Comparison of ENCODE assay signal across 28 cellular contexts in genomic region chr20:4230651-4231050, GRCh38. TPM values are rescaled to one million over a fixed set of nuclear protein-coding genes. Genes with fewer than 3 reads are reported as not detected.
DNase-seq lines count a peak whose midpoint lies in the region.
"Had no signal": no experiment of that assay in that cellular context is flagged by ENCODE, and none has a peak within 500 bp of the region (broad histone marks: within the 10 kb centered on the region; RNA-seq: fewer than 3 reads in every experiment).

No MANE protein-coding gene starts in this region.

- H3K36me3 ChIP-seq in H7 (replicated peaks; ENCODE audit: control insufficient read depth, insufficient read depth, low read length), result no peaks in the 10 kb centered on the region
- no peaks in the 10 kb centered on the region for H3K36me3 ChIP-seq in CD8-positive, alpha-beta memory T cell (ENCODE audit: insufficient read depth, low read length)
- H3K36me3 ChIP-seq: adrenal gland, transverse colon, WERI-Rb-1 had no signal

- no peak overlapping the region for H3K27ac ChIP-seq in CD8-positive, alpha-beta memory T cell (ENCODE audit: low read depth, low read length)
- H3K27ac ChIP-seq: adrenal gland, transverse colon, WERI-Rb-1 had no signal

- CTCF ChIA-PET in CD8-positive, alpha-beta memory T cell (lab: Charles Lee), result no interaction called here

- H3K9me3 ChIP-seq in CD8-positive, alpha-beta memory T cell (ENCODE audit: low read length), result no peaks in the 10 kb centered on the region
- H3K9me3 ChIP-seq: adrenal gland, transverse colon had no signal

- POLR2A ChIA-PET in CD8-positive, alpha-beta memory T cell (lab: Charles Lee), result no interaction called here

- H3K4me3 Mint-ChIP-seq in CD8-positive, alpha-beta memory T cell, result no peak overlapping the region
- H3K4me3 Mint-ChIP-seq: activated CD8-positive, alpha-beta T cell treated with anti-CD3 and anti-CD28 coated beads, Interleukin-2, amount 10 ng/mL, durations not matched to agents 7 days and 5 days; activated naive CD4-positive, alpha-beta T cell treated with anti-CD3 and anti-CD28 coated beads for 36 hours; brain; CD14-positive monocyte; nephron progenitor cell; T-helper 1 cell treated with Interleukin-12 subunit alpha and Interleukin-12 subunit beta and Interleukin-4 antibody, amounts not matched to agents 30 μg/mL and 1 μg/mL, for 36 hours had no signal

- peaks cover 0 to 4% (median 0%) of the 10 kb centered on the region in 5 donors for H3K9me3 Mint-ChIP-seq in CD8-positive, alpha-beta memory T cell
- H3K9me3 Mint-ChIP-seq: activated naive CD4-positive, alpha-beta T cell treated with anti-CD3 and anti-CD28 coated beads for 36 hours; nephron progenitor cell; T-helper 1 cell treated with Interleukin-12 subunit alpha and Interleukin-12 subunit beta and Interleukin-4 antibody, amounts not matched to agents 30 μg/mL and 1 μg/mL, for 36 hours had no signal

- no peaks in the 10 kb centered on the region for H3K4me1 ChIP-seq in CD8-positive, alpha-beta memory T cell (ENCODE audit: insufficient read depth, low read length)

- DNase-seq in H7 (peak; percentile 60), Kasumi-1 (lab: John Stamatoyannopoulos, UW) (peak; percentile 7 to 15), amniotic epithelial cell (ENCODE audit: low read depth) (peak; percentile 33), left kidney (ENCODE audit: low read depth, low spot score) (peak; percentile 41), hypothalamus (lab: John Stamatoyannopoulos, UW) (no peak), AG20443 (ENCODE audit: low spot score) (no peak)
- no peak for DNase-seq in CD8-positive, alpha-beta memory T cell
- DNase-seq: activated CD4-positive, alpha-beta T cell treated with anti-CD3 and anti-CD28 coated beads for 4 hours; activated CD8-positive, alpha-beta T cell treated with anti-CD3 and anti-CD28 coated beads, Interleukin-2, amount 10 ng/mL, durations not matched to agents 7 days and 5 days; activated naive CD4-positive, alpha-beta T cell treated with anti-CD3 and anti-CD28 coated beads for 36 hours; adrenal gland; Calu3; hippocampal formation; left colon; NCI-H1436 treated with DMSO at 0.1 percent for 48 hours; NCI-H2081 treated with DMSO at 0.1 percent for 48 hours; NCI-H446 treated with DMSO at 0.1 percent for 48 hours; NCI-H82; nephron progenitor cell; stimulated activated CD4-positive, alpha-beta T cell treated with anti-CD3 and anti-CD28 coated beads, Interleukin-15, amount 100 ng/mL, for 24 hours; stimulated activated CD4-positive, alpha-beta T cell treated with anti-CD3 and anti-CD28 coated beads, Interleukin-4, amount 100 ng/mL, for 4 hours; transverse colon; WERI-Rb-1 had no signal

- no peak overlapping the region for H3K4me3 ChIP-seq in H7 (ENCODE audit: insufficient read depth, low read depth, low read length)
- H3K4me3 ChIP-seq in CD8-positive, alpha-beta memory T cell (ENCODE audit: low read length), result no peak overlapping the region
- H3K4me3 ChIP-seq: adrenal gland, transverse colon had no signal

- H3K27me3 Mint-ChIP-seq in CD8-positive, alpha-beta memory T cell, result peaks cover 8 to 27% of the 10 kb centered on the region in 2 donors

- H3K36me3 Mint-ChIP-seq in CD8-positive, alpha-beta memory T cell, result no peaks in the 10 kb centered on the region
- H3K36me3 Mint-ChIP-seq: brain, CD14-positive monocyte had no signal

- no peaks in the 10 kb centered on the region for H3K4me1 Mint-ChIP-seq in CD8-positive, alpha-beta memory T cell
- H3K4me1 Mint-ChIP-seq: brain, CD14-positive monocyte, nephron progenitor cell had no signal

- no peak overlapping the region for H3K27ac Mint-ChIP-seq in CD8-positive, alpha-beta memory T cell
- H3K27ac Mint-ChIP-seq: activated CD8-positive, alpha-beta T cell treated with anti-CD3 and anti-CD28 coated beads, Interleukin-2, amount 10 ng/mL, durations not matched to agents 7 days and 5 days; activated naive CD4-positive, alpha-beta T cell treated with anti-CD3 and anti-CD28 coated beads for 36 hours; brain; CD14-positive monocyte; nephron progenitor cell; T-helper 1 cell treated with Interleukin-12 subunit alpha and Interleukin-12 subunit beta and Interleukin-4 antibody, amounts not matched to agents 30 μg/mL and 1 μg/mL, for 36 hours had no signal

- H3K27me3 ChIP-seq in H7 (ENCODE audit: control insufficient read depth, insufficient read depth, low read length), result no peaks in the 10 kb centered on the region; the same call in 1 of the 2 replicates
- H3K27me3 ChIP-seq in CD8-positive, alpha-beta memory T cell (ENCODE audit: insufficient read depth, low read length, poor library complexity, severe bottlenecking), result peaks cover 3% of the 10 kb centered on the region

RNA-seq across cellular contexts. Expression of gene ADRA1D, which starts 18.4 kb away (rescaled TPM):
- total RNA-seq in H7 (2014; rRNA removed; shearing (Covaris generic)), result 0.17 TPM in 1 of 2 replicates, not detected in the other
- total RNA-seq in CD8-positive, alpha-beta memory T cell, result not detected
- polyA plus RNA-seq in CD8-positive, alpha-beta memory T cell, result not detected
- total RNA-seq: activated CD8-positive, alpha-beta T cell treated with anti-CD3 and anti-CD28 coated beads, Interleukin-2, amount 10 ng/mL, durations not matched to agents 7 days and 5 days; activated naive CD4-positive, alpha-beta T cell treated with anti-CD3 and anti-CD28 coated beads for 36 hours; Calu3; HT-29; OCI-LY7 had no signal
- polyA plus RNA-seq: CD14-positive monocyte had no signal

Comparison
In these comparisons a context has a peak if more than half of its experiments do, and no peak if none do; other contexts are left out.
1. DNase-seq: peak in H7 (single experiment), Kasumi-1 (2 of 2), amniotic epithelial cell (single experiment) and left kidney (single experiment); none in hypothalamus (0 of 51), AG20443 (single experiment) and CD8-positive, alpha-beta memory T cell (0 of 5).